Comparison of ENCODE assay signal across 25 cellular contexts in the genomic region with DNA sequence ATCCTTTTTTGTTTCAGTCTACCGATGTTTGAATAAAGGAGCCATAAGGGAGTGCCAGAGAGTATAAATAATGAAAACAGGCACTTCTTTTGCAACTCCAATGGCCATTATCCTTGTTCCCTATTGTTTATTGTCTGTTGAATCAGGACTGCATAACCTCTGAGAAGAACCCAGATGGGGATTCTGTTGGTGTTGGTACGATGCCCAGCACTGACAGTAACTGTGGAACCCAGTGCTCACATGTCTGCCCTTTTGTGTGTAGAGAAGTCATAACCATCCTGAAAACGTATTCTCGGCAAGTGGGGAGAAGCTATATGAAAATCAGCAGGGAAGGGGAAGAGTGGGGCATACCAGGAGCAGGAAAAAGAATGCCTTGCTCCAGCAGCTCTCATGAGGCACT.
DNase-seq lines count a peak whose midpoint lies in the region; ATAC-seq, FAIRE-seq and TF ChIP-seq lines count a peak whose summit lies in the region.
"Had no signal": no experiment of that assay in that cellular context is flagged by ENCODE, and none has a peak within 500 bp of the region (broad histone marks: within the 10 kb centered on the region; RNA-seq: fewer than 3 reads in every experiment).

No MANE protein-coding gene starts in this region.

- H3K4me1 Mint-ChIP-seq in activated CD4-positive, alpha-beta T cell treated with anti-CD3 and anti-CD28 coated beads for 36 hours, result no peaks in the 10 kb centered on the region
- H3K4me1 Mint-ChIP-seq: activated CD8-positive, alpha-beta memory T cell treated with anti-CD3 and anti-CD28 coated beads, Interleukin-2, amount 10 ng/mL, durations not matched to agents 7 days and 5 days had no signal

- no peak overlapping the region for H3K27ac Mint-ChIP-seq in activated CD4-positive, alpha-beta T cell treated with anti-CD3 and anti-CD28 coated beads for 36 hours
- H3K27ac Mint-ChIP-seq: activated CD8-positive, alpha-beta memory T cell treated with anti-CD3 and anti-CD28 coated beads, Interleukin-2, amount 10 ng/mL, durations not matched to agents 7 days and 5 days; T-helper 1 cell treated with Interleukin-12 subunit alpha and Interleukin-12 subunit beta and Interleukin-4 antibody, amounts not matched to agents 30 μg/mL and 1 μg/mL, for 36 hours; type B pancreatic cell had no signal

- CTCF ChIA-PET in activated CD4-positive, alpha-beta T cell treated with anti-CD3 and anti-CD28 coated beads for 36 hours (lab: Charles Lee), result interaction anchor here (0.7 kb wide), 1 partner anchor 177 kb away, joined by 3 read pairs; no protein-coding TSS in a partner anchor

- H3K4me3 Mint-ChIP-seq in activated CD4-positive, alpha-beta T cell treated with anti-CD3 and anti-CD28 coated beads for 36 hours, result no peak overlapping the region
- H3K4me3 Mint-ChIP-seq: activated CD8-positive, alpha-beta memory T cell treated with anti-CD3 and anti-CD28 coated beads, Interleukin-2, amount 10 ng/mL, durations not matched to agents 7 days and 5 days; T-helper 1 cell treated with Interleukin-12 subunit alpha and Interleukin-12 subunit beta and Interleukin-4 antibody, amounts not matched to agents 30 μg/mL and 1 μg/mL, for 36 hours; type B pancreatic cell had no signal

- POLR2A ChIA-PET in activated CD4-positive, alpha-beta T cell treated with anti-CD3 and anti-CD28 coated beads for 36 hours (lab: Charles Lee), result no interaction called here

- no peak overlapping the region for H3K27ac ChIP-seq in kidney (ENCODE audit: low read depth in 2 of 2, low read length in 2 of 2)
- H3K27ac ChIP-seq: heart left ventricle, SJSA1, stomach had no signal

- H3K36me3 Mint-ChIP-seq in activated CD4-positive, alpha-beta T cell treated with anti-CD3 and anti-CD28 coated beads for 36 hours (ENCODE audit: low read depth), result no peaks in the 10 kb centered on the region
- H3K36me3 Mint-ChIP-seq: activated CD8-positive, alpha-beta memory T cell treated with anti-CD3 and anti-CD28 coated beads, Interleukin-2, amount 10 ng/mL, durations not matched to agents 7 days and 5 days; type B pancreatic cell had no signal

- TF ChIP-seq CTCF in choroid plexus epithelial cell (conservative IDR thresholded peaks at IDR 0.05; ENCODE audit: low read depth, low read length) (no peak), kidney (IDR thresholded peaks at IDR 0.05; ENCODE audit: borderline replicate concordance, extremely low read depth, insufficient read depth) (no peak)

- no peak overlapping the region for H3K9ac ChIP-seq in kidney (ENCODE audit: low read length in 2 of 2)

- H3K36me3 ChIP-seq in kidney (ENCODE audit: control insufficient read depth in 1 of 2, insufficient read depth in 2 of 2, low read length in 2 of 2), result no peaks in the 10 kb centered on the region
- H3K36me3 ChIP-seq: heart left ventricle, SJSA1, stomach had no signal

- no peaks in the 10 kb centered on the region for H3K27me3 Mint-ChIP-seq in activated CD4-positive, alpha-beta T cell treated with anti-CD3 and anti-CD28 coated beads for 36 hours
- H3K27me3 Mint-ChIP-seq: activated CD8-positive, alpha-beta memory T cell treated with anti-CD3 and anti-CD28 coated beads, Interleukin-2, amount 10 ng/mL, durations not matched to agents 7 days and 5 days; type B pancreatic cell had no signal

- no peaks in the 10 kb centered on the region for H3K4me1 ChIP-seq in kidney (ENCODE audit: control insufficient read depth in 1 of 2, insufficient read depth in 1 of 2, low read depth in 1 of 2, low read length in 2 of 2)
- H3K4me1 ChIP-seq: SJSA1, stomach had no signal

- DNase-seq in EH (ENCODE audit: low read depth) (peak; percentile 56), choroid plexus epithelial cell (ENCODE audit: low read depth) (peak; percentile 40), head of caudate nucleus (peak in 26 of 42 donors; percentile 12 to 72 (median 45)), sciatic nerve (ENCODE audit: low spot score) (no peak), NCI-H2081 (lab: John Stamatoyannopoulos, UW) (no peak), ACHN (no peak), kidney (no peak)
- no peak for DNase-seq in activated CD4-positive, alpha-beta T cell treated with anti-CD3 and anti-CD28 coated beads for 36 hours
- DNase-seq: activated CD4-positive, alpha-beta T cell treated with anti-CD3 and anti-CD28 coated beads for 48 hours; activated CD8-positive, alpha-beta memory T cell treated with anti-CD3 and anti-CD28 coated beads, Interleukin-2, amount 10 ng/mL, durations not matched to agents 7 days and 5 days; activated naive CD4-positive, alpha-beta T cell treated with anti-CD3 and anti-CD28 coated beads, Interleukin-2, amount 50 U/mL, for 16 hours; cerebellar nuclear complex; erythroblast; GOT3; heart left ventricle; MM.1S; NCI-H1436; NCI-H524 treated with DMSO at 0.1 percent for 48 hours; retina; stomach had no signal

- no peak for FAIRE-seq in kidney (lab: Jason Lieb, UNC)
- FAIRE-seq: RCC 7860 had no signal

- H3K9me3 ChIP-seq in kidney (ENCODE audit: control insufficient read depth in 1 of 2, low read length in 2 of 2), result peaks cover 0 to 4% of the 10 kb centered on the region in 2 donors

- in situ Hi-C loops in ACHN (cut with HindIII; ENCODE audit: low pct_ligation_motif_present, low pct_unique_long_range_greater_than_20kb, low sequenced_read_pairs), result no loop called here

- no peak overlapping the region for H3K4me3 ChIP-seq in choroid plexus epithelial cell (ENCODE audit: low read depth, low read length)
- no peak overlapping the region for H3K4me3 ChIP-seq in kidney (ENCODE audit: low read length in 2 of 2)
- H3K4me3 ChIP-seq: heart left ventricle, SJSA1, stomach had no signal

- intact Hi-C loops in head of caudate nucleus (cut with DNase I), result no loop called here
- intact Hi-C loops in sciatic nerve (cut with DNase I), result no loop called here
- intact Hi-C loops in activated CD4-positive, alpha-beta T cell treated with anti-CD3 and anti-CD28 coated beads for 36 hours (cut with DNase I, micrococcal nuclease), result no loop called here
- intact Hi-C loops in kidney (cut with DNase I), result no loop called here

- H3K9me3 Mint-ChIP-seq in activated CD4-positive, alpha-beta T cell treated with anti-CD3 and anti-CD28 coated beads for 36 hours (ENCODE audit: low read depth), result no peaks in the 10 kb centered on the region
- H3K9me3 Mint-ChIP-seq: T-helper 1 cell treated with Interleukin-12 subunit alpha and Interleukin-12 subunit beta and Interleukin-4 antibody, amounts not matched to agents 30 μg/mL and 1 μg/mL, for 36 hours; type B pancreatic cell had no signal

- peak; percentile 58 for ATAC-seq in sciatic nerve
- ATAC-seq in activated CD4-positive, alpha-beta T cell treated with anti-CD3 and anti-CD28 coated beads for 36 hours, result no peak
- ATAC-seq: activated CD8-positive, alpha-beta memory T cell treated with anti-CD3 and anti-CD28 coated beads, Interleukin-2, amount 10 ng/mL, durations not matched to agents 7 days and 5 days; heart left ventricle; left lobe of liver had no signal

Comparison
In these comparisons a context has a peak if more than half of its experiments do, and no peak if none do; other contexts are left out.
1. DNase-seq: peak in EH (single experiment), choroid plexus epithelial cell (single experiment) and head of caudate nucleus (26 of 42); none in sciatic nerve (single experiment), NCI-H2081 (0 of 2), activated CD4-positive, alpha-beta T cell treated with anti-CD3 and anti-CD28 coated beads for 36 hours (single experiment), ACHN (single experiment) and kidney (single experiment).